Comparison of ENCODE assay signal across 8 cellular contexts in the genomic region with DNA sequence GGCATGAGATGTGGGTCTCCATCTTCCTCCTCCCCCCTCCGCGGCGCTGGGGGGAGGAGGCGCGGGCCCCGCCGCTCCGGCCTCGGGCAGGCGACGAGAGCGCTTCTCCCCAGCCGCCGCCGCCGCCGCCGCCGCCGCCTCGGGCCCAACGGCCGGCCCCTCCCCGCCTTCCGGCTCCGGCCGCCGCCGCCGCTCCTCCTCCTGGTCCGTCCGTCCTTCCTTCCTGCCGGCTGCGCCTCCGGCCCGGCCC. TPM values are rescaled to one million over a fixed set of nuclear protein-coding genes. Genes with fewer than 3 reads are reported as not detected.
A peak's percentile ranks its signal among the peaks of the same experiment; 100 is the strongest.
DNase-seq lines count a peak whose midpoint lies in the region; ATAC-seq, FAIRE-seq and TF ChIP-seq lines count a peak whose summit lies in the region.

No MANE protein-coding gene starts in this region.

- H3K36me3 Mint-ChIP-seq in CD14-positive monocyte (peaks cover 7 to 10% of the 10 kb centered on the region in 2 donors), astrocyte (ENCODE audit: low read depth, unreplicated experiment) (no peaks in the 10 kb centered on the region)
- H3K36me3 Mint-ChIP-seq in stimulated activated naive B cell treated with anti-CD40 and anti-IgM and Interleukin-4, amounts not matched to agents 10 μg/mL and 1 μg/mL and 100 μg/mL, for 72 hours, result peaks cover 13 to 29% of the 10 kb centered on the region in 2 donors

- H3K27me3 Mint-ChIP-seq in CD14-positive monocyte (ENCODE audit: low read depth in 3 of 3) (peaks cover 0 to 4% (median 0%) of the 10 kb centered on the region in 3 donors), astrocyte (ENCODE audit: low read depth, unreplicated experiment) (no peaks in the 10 kb centered on the region)
- H3K27me3 Mint-ChIP-seq in stimulated activated naive B cell treated with anti-CD40 and anti-IgM and Interleukin-4, amounts not matched to agents 10 μg/mL and 1 μg/mL and 100 μg/mL, for 72 hours, result no peaks in the 10 kb centered on the region

- FAIRE-seq in astrocyte (lab: Jason Lieb, UNC), result no peak

- H3K4me3 Mint-ChIP-seq in CD14-positive monocyte, result peak overlapping the region; percentile 82 to 93
- no peak overlapping the region for H3K4me3 Mint-ChIP-seq in astrocyte (ENCODE audit: unreplicated experiment)
- H3K4me3 Mint-ChIP-seq in stimulated activated naive B cell treated with anti-CD40 and anti-IgM and Interleukin-4, amounts not matched to agents 10 μg/mL and 1 μg/mL and 100 μg/mL, for 72 hours, result peak overlapping the region; percentile 89 to 95

- H3K4me1 ChIP-seq in astrocyte (ENCODE audit: insufficient read depth, low read length), result peaks cover 53% of the 10 kb centered on the region

- H4K20me1 ChIP-seq in astrocyte (ENCODE audit: insufficient read depth, low read length), result peaks cover 40% of the 10 kb centered on the region

- H3K27ac ChIP-seq in astrocyte (ENCODE audit: low read depth, low read length), result no peak overlapping the region

- no peak overlapping the region for H2AFZ ChIP-seq in astrocyte (ENCODE audit: low read depth, low read length)

- H3K9me3 ChIP-seq in astrocyte (ENCODE audit: insufficient read depth, low read depth, low read length), result no peaks in the 10 kb centered on the region

- DNase-seq in CD14-positive monocyte (ENCODE audit: low spot score), result no peak
- DNase-seq in NCI-H526 treated with DMSO at 0.1 percent for 48 hours (lab: John Stamatoyannopoulos, UW), result peak; percentile 82
- DNase-seq in astrocyte (ENCODE audit: low read depth), result no peak
- peak; percentile 43 for DNase-seq in iPS-NIHi7 (ENCODE audit: extremely low spot score)
- peak; percentile 48 for DNase-seq in stimulated activated naive B cell treated with anti-CD40 and anti-IgM and Interleukin-4, amounts not matched to agents 10 μg/mL and 1 μg/mL and 100 μg/mL, for 72 hours
- DNase-seq in mucosa of gallbladder (ENCODE audit: low spot score), result no peak

- intact Hi-C loops in CD14-positive monocyte (cut with micrococcal nuclease), result no loop called here

- H3K27me3 ChIP-seq in astrocyte (ENCODE audit: insufficient read depth, low read length), result no peaks in the 10 kb centered on the region

- H3K4me1 Mint-ChIP-seq in CD14-positive monocyte (peaks cover 50% of the 10 kb centered on the region), astrocyte (ENCODE audit: low read depth, unreplicated experiment) (peaks cover 38% of the 10 kb centered on the region)
- H3K4me1 Mint-ChIP-seq in stimulated activated naive B cell treated with anti-CD40 and anti-IgM and Interleukin-4, amounts not matched to agents 10 μg/mL and 1 μg/mL and 100 μg/mL, for 72 hours, result peaks cover 36 to 51% of the 10 kb centered on the region in 2 donors

- TF ChIP-seq CTCF in CD14-positive monocyte (IDR thresholded peaks at IDR 0.05), result no peak
- TF ChIP-seq CTCF in astrocyte (IDR thresholded peaks at IDR 0.05; ENCODE audit: insufficient read depth, low read depth, low read length), result no peak

- peak overlapping the region; percentile 65 for H3K4me3 ChIP-seq in astrocyte (ENCODE audit: insufficient read depth, low read depth, low read length)

- H3K36me3 ChIP-seq in astrocyte (ENCODE audit: insufficient read depth, low read length), result no peaks in the 10 kb centered on the region

- ATAC-seq in GM18867 (IDR thresholded peaks at IDR 0.05; ENCODE audit: unreplicated experiment) (peak; percentile 49), HG03045 (IDR thresholded peaks at IDR 0.05; ENCODE audit: unreplicated experiment) (peak; percentile 51)
- ATAC-seq in stimulated activated naive B cell treated with anti-CD40 and anti-IgM and Interleukin-4, amounts not matched to agents 10 μg/mL and 1 μg/mL and 100 μg/mL, for 72 hours (replicated peaks), result peak; percentile 67 to 72

- H3K9me3 Mint-ChIP-seq in CD14-positive monocyte, result no peaks in the 10 kb centered on the region
- no peaks in the 10 kb centered on the region for H3K9me3 Mint-ChIP-seq in astrocyte (ENCODE audit: unreplicated experiment)
- H3K9me3 Mint-ChIP-seq in stimulated activated naive B cell treated with anti-CD40 and anti-IgM and Interleukin-4, amounts not matched to agents 10 μg/mL and 1 μg/mL and 100 μg/mL, for 72 hours, result no peaks in the 10 kb centered on the region

- peak overlapping the region; percentile 77 for H3K9ac ChIP-seq in astrocyte (ENCODE audit: low read length)

- H3K27ac Mint-ChIP-seq in CD14-positive monocyte (no peak overlapping the region), astrocyte (ENCODE audit: unreplicated experiment) (no peak overlapping the region)
- peak overlapping the region; percentile 92 for H3K27ac Mint-ChIP-seq in stimulated activated naive B cell treated with anti-CD40 and anti-IgM and Interleukin-4, amounts not matched to agents 10 μg/mL and 1 μg/mL and 100 μg/mL, for 72 hours

- H3K4me2 ChIP-seq in astrocyte (ENCODE audit: low read length), result peak overlapping the region; percentile 98

- H3K79me2 ChIP-seq in astrocyte (ENCODE audit: insufficient read depth, low read length), result peaks cover 71% of the 10 kb centered on the region

RNA-seq across cellular contexts. Expression of gene FBXL14, which starts 0.4 kb away (rescaled TPM):
- 1 to 10 TPM; 6.2 to 7.2 TPM for polyA plus RNA-seq in CD14-positive monocyte
- total RNA-seq in astrocyte (9.2 and 9.8 TPM in 2 replicates), mucosa of gallbladder (23.3 TPM)

RNA-seq across cellular contexts. Expression of gene WNT5B, which starts 35.1 kb away (rescaled TPM):
- 1 to 10 TPM; 2.7 to 4.1 TPM for polyA plus RNA-seq in CD14-positive monocyte
- total RNA-seq in astrocyte (110 TPM in 2 replicates), mucosa of gallbladder (7.3 TPM)

Comparison
In these comparisons a context has a peak if more than half of its experiments do, and no peak if none do; other contexts are left out.
1. DNase-seq: peak in NCI-H526 treated with DMSO at 0.1 percent for 48 hours (single experiment), iPS-NIHi7 (single experiment) and stimulated activated naive B cell treated with anti-CD40 and anti-IgM and Interleukin-4, amounts not matched to agents 10 μg/mL and 1 μg/mL and 100 μg/mL, for 72 hours (single experiment); none in CD14-positive monocyte (single experiment), astrocyte (single experiment) and mucosa of gallbladder (single experiment).
2. RNA of gene WNT5B, which starts 35.1 kb away (total RNA-seq): 110 TPM in astrocyte; 7.3 TPM in mucosa of gallbladder (single experiment); every median in the first group is over 10 times any median in the second.
3. Peak in every context shown above with its lines, with median percentiles within 50 percentile points of each other: ATAC-seq.